23 cellular contexts compared by ENCODE assay signal in genomic region chr12:43015090-43015737, GRCh38.
"Had no signal": no experiment of that assay in that cellular context is flagged by ENCODE, and none has a peak within 500 bp of the region (broad histone marks: within the 10 kb centered on the region; RNA-seq: fewer than 3 reads in every experiment).

No MANE protein-coding gene starts in this region.

- H3K27ac ChIP-seq: breast epithelium, heart right ventricle, left ventricle myocardium inferior, ovary, prostate gland, sigmoid colon, tibial nerve had no signal

- DNase-seq: activated CD4-positive, alpha-beta T cell treated with anti-CD3 and anti-CD28 coated beads for 36 hours; activated CD4-positive, CD25-positive, alpha-beta regulatory T cell; activated CD8-positive, alpha-beta memory T cell treated with anti-CD3 and anti-CD28 coated beads, Interleukin-2, amount 10 ng/mL, durations not matched to agents 7 days and 5 days; activated CD8-positive, alpha-beta T cell treated with anti-CD3 and anti-CD28 coated beads, Interleukin-2, amount 10 ng/mL, durations not matched to agents 7 days and 5 days; activated T-cell treated with anti-CD3 and anti-CD28 coated beads, Interleukin-2, amount 50 U/mL, for 48 hours; central memory CD4-positive, alpha-beta T cell; foreskin fibroblast; heart right ventricle; left ventricle myocardium inferior; mesendoderm; natural killer cell; ovary; sigmoid colon; small intestine; stimulated activated CD4-positive, alpha-beta T cell treated with anti-CD3 and anti-CD28 coated beads, Interleukin-4, amount 100 ng/mL, for 24 hours; stimulated activated naive CD4-positive, alpha-beta T cell had no signal

- H3K9me3 ChIP-seq: heart right ventricle, ovary, prostate gland, sigmoid colon, tibial nerve had no signal

- H3K4me3 ChIP-seq: breast epithelium, heart right ventricle, left ventricle myocardium inferior, lung, ovary, prostate gland, sigmoid colon, tibial nerve had no signal

- H3K4me1 Mint-ChIP-seq: activated CD4-positive, alpha-beta T cell treated with anti-CD3 and anti-CD28 coated beads for 36 hours; activated CD8-positive, alpha-beta memory T cell treated with anti-CD3 and anti-CD28 coated beads, Interleukin-2, amount 10 ng/mL, durations not matched to agents 7 days and 5 days; natural killer cell had no signal

- H3K27ac Mint-ChIP-seq: activated CD4-positive, alpha-beta T cell treated with anti-CD3 and anti-CD28 coated beads for 36 hours; activated CD8-positive, alpha-beta memory T cell treated with anti-CD3 and anti-CD28 coated beads, Interleukin-2, amount 10 ng/mL, durations not matched to agents 7 days and 5 days; activated CD8-positive, alpha-beta T cell treated with anti-CD3 and anti-CD28 coated beads, Interleukin-2, amount 10 ng/mL, durations not matched to agents 7 days and 5 days; activated naive CD4-positive, alpha-beta T cell treated with anti-CD3 and anti-CD28 coated beads, Interleukin-2, amount 50 U/mL, for 72 hours; activated T-helper 2 cell treated with anti-CD3 and anti-CD28 coated beads, Interferon-gamma antibody, Interleukin-2, Interleukin-4, amounts not matched to agents 10 μg/mL and 5 μg/mL and 100 μg/mL, durations not matched to agents 14 hours and 24 hours and 36 hours; natural killer cell had no signal

- H3K36me3 ChIP-seq: breast epithelium, heart right ventricle, left ventricle myocardium inferior, ovary, prostate gland, sigmoid colon, tibial nerve had no signal

- H3K9me3 Mint-ChIP-seq: activated T-helper 2 cell treated with anti-CD3 and anti-CD28 coated beads, Interferon-gamma antibody, Interleukin-2, Interleukin-4, amounts not matched to agents 10 μg/mL and 5 μg/mL and 100 μg/mL, durations not matched to agents 14 hours and 24 hours and 36 hours had no signal

- H3K4me3 Mint-ChIP-seq: activated CD4-positive, alpha-beta T cell treated with anti-CD3 and anti-CD28 coated beads for 36 hours; activated CD8-positive, alpha-beta memory T cell treated with anti-CD3 and anti-CD28 coated beads, Interleukin-2, amount 10 ng/mL, durations not matched to agents 7 days and 5 days; activated CD8-positive, alpha-beta T cell treated with anti-CD3 and anti-CD28 coated beads, Interleukin-2, amount 10 ng/mL, durations not matched to agents 7 days and 5 days; natural killer cell had no signal

- ATAC-seq: activated CD4-positive, alpha-beta T cell treated with anti-CD3 and anti-CD28 coated beads for 36 hours; activated CD8-positive, alpha-beta memory T cell treated with anti-CD3 and anti-CD28 coated beads, Interleukin-2, amount 10 ng/mL, durations not matched to agents 7 days and 5 days; activated CD8-positive, alpha-beta T cell treated with anti-CD3 and anti-CD28 coated beads, Interleukin-2, amount 10 ng/mL, durations not matched to agents 7 days and 5 days; activated naive CD4-positive, alpha-beta T cell treated with anti-CD3 and anti-CD28 coated beads, Interleukin-2, amount 50 U/mL, for 72 hours; esophagus mucosa; heart right ventricle; natural killer cell had no signal

- H3K4me1 ChIP-seq: breast epithelium, heart right ventricle, left ventricle myocardium inferior, prostate gland, sigmoid colon, tibial nerve had no signal

- H3K36me3 Mint-ChIP-seq: activated CD8-positive, alpha-beta memory T cell treated with anti-CD3 and anti-CD28 coated beads, Interleukin-2, amount 10 ng/mL, durations not matched to agents 7 days and 5 days; activated naive CD4-positive, alpha-beta T cell treated with anti-CD3 and anti-CD28 coated beads, Interleukin-2, amount 50 U/mL, for 72 hours; natural killer cell had no signal

- H3K27me3 ChIP-seq: breast epithelium, heart right ventricle, ovary, sigmoid colon, tibial nerve had no signal

- H3K27me3 Mint-ChIP-seq: activated CD4-positive, alpha-beta T cell treated with anti-CD3 and anti-CD28 coated beads for 36 hours; activated CD8-positive, alpha-beta memory T cell treated with anti-CD3 and anti-CD28 coated beads, Interleukin-2, amount 10 ng/mL, durations not matched to agents 7 days and 5 days had no signal
